ENCODE assay signal across 30 cellular contexts in genomic region chrX:46140272-46140671, GRCh38.
A peak's percentile ranks its signal among the peaks of the same experiment; 100 is the strongest.
DNase-seq lines count a peak whose midpoint lies in the region; ATAC-seq, FAIRE-seq and TF ChIP-seq lines count a peak whose summit lies in the region.
"Had no signal": no experiment of that assay in that cellular context is flagged by ENCODE, and none has a peak within 500 bp of the region (broad histone marks: within the 10 kb centered on the region; RNA-seq: fewer than 3 reads in every experiment).

No MANE protein-coding gene starts in this region.

- H3K9me3 Mint-ChIP-seq in activated naive CD4-positive, alpha-beta T cell treated with anti-CD3 and anti-CD28 coated beads, Interleukin-2, amount 50 U/mL, for 24 hours = peaks cover 4% of the 10 kb centered on the region
- peaks cover 3% of the 10 kb centered on the region in 2 donors for H3K9me3 Mint-ChIP-seq in activated T-cell treated with anti-CD3 and anti-CD28 coated beads, Interleukin-2, amount 50 U/mL, for 72 hours

- peak overlapping the region; percentile 90 for H3K27ac Mint-ChIP-seq in activated naive CD4-positive, alpha-beta T cell treated with anti-CD3 and anti-CD28 coated beads, Interleukin-2, amount 50 U/mL, for 24 hours
- no peak overlapping the region for H3K27ac Mint-ChIP-seq in activated T-cell treated with anti-CD3 and anti-CD28 coated beads, Interleukin-2, amount 50 U/mL, for 72 hours
- H3K27ac Mint-ChIP-seq: activated T-helper 1 cell treated with anti-CD3 and anti-CD28 coated beads, Interleukin-12 subunit alpha, Interleukin-12 subunit beta, Interleukin-2, Interleukin-4 antibody, amounts not matched to agents 30 ng/mL and 10 ng/mL and 1 ng/mL, durations not matched to agents 14 hours and 24 hours and 36 hours; nephron progenitor cell; stimulated activated memory B cell treated with anti-CD40 and anti-IgM and Interleukin-4, amounts not matched to agents 10 μg/mL and 1 μg/mL and 100 μg/mL, for 72 hours; WTC11 had no signal

- no peaks in the 10 kb centered on the region for H3K36me3 ChIP-seq in bronchial epithelial cell (ENCODE audit: control insufficient read depth, insufficient read depth, low read length)
- H3K36me3 ChIP-seq in ascending aorta = no peaks in the 10 kb centered on the region
- H3K36me3 ChIP-seq: brain microvascular endothelial cell, gastrocnemius medialis, MG63, Peyer's patch, suprapubic skin had no signal

- H3K4me3 Mint-ChIP-seq in activated naive CD4-positive, alpha-beta T cell treated with anti-CD3 and anti-CD28 coated beads, Interleukin-2, amount 50 U/mL, for 24 hours = peak overlapping the region; percentile 39
- H3K4me3 Mint-ChIP-seq in activated T-cell treated with anti-CD3 and anti-CD28 coated beads, Interleukin-2, amount 50 U/mL, for 72 hours = no peak overlapping the region
- H3K4me3 Mint-ChIP-seq: activated T-helper 1 cell treated with anti-CD3 and anti-CD28 coated beads, Interleukin-12 subunit alpha, Interleukin-12 subunit beta, Interleukin-2, Interleukin-4 antibody, amounts not matched to agents 30 ng/mL and 10 ng/mL and 1 ng/mL, durations not matched to agents 14 hours and 24 hours and 36 hours; nephron progenitor cell; stimulated activated memory B cell treated with anti-CD40 and anti-IgM and Interleukin-4, amounts not matched to agents 10 μg/mL and 1 μg/mL and 100 μg/mL, for 72 hours; WTC11 had no signal

- H3K4me1 ChIP-seq in ascending aorta = no peaks in the 10 kb centered on the region
- H3K4me1 ChIP-seq: gastrocnemius medialis, Peyer's patch, suprapubic skin had no signal

- no peak for TF ChIP-seq CTCF in bronchial epithelial cell (IDR thresholded peaks at IDR 0.05; ENCODE audit: insufficient read depth, low read length, severe bottlenecking)
- TF ChIP-seq CTCF in GM13976 (IDR thresholded peaks at IDR 0.05; ENCODE audit: borderline replicate concordance, control extremely low read depth, extremely low read depth, insufficient read depth, missing control alignments) = no peak
- TF ChIP-seq CTCF in ascending aorta (IDR thresholded peaks at IDR 0.05) = no peak

- H3K4me3 ChIP-seq in bronchial epithelial cell (ENCODE audit: low read depth, low read length) (no peak overlapping the region), ascending aorta (no peak overlapping the region)
- H3K4me3 ChIP-seq: gastrocnemius medialis, hepatocyte, K562, MG63, Peyer's patch, smooth muscle cell, suprapubic skin had no signal

- intact Hi-C loops in ascending aorta (cut with DNase I) = no loop called here

- ATAC-seq in activated T-cell treated with anti-CD3 and anti-CD28 coated beads, Interleukin-2, amount 50 U/mL, for 72 hours (replicated peaks in 1 of 2) = peak; percentile 37 to 45
- ATAC-seq: gastrocnemius medialis; K562; left colon; stimulated activated memory B cell treated with anti-CD40 and anti-IgM and Interleukin-4, amounts not matched to agents 10 μg/mL and 1 μg/mL and 100 μg/mL, for 72 hours; WTC11 had no signal

- DNase-seq in activated naive CD4-positive, alpha-beta T cell treated with Interleukin-2 at 50 U/mL for 16 hours = no peak
- DNase-seq in activated T-cell treated with anti-CD3 and anti-CD28 coated beads, Interleukin-2, amount 50 U/mL, for 72 hours = peak in 1 of 2 donors; percentile 1
- DNase-seq in bronchial epithelial cell (ENCODE audit: low read depth) = peak; percentile 63
- peak; percentile 70 for DNase-seq in iris pigment epithelial cell (ENCODE audit: low read depth)
- DNase-seq in GM13976 (ENCODE audit: low spot score) = no peak
- DNase-seq in ascending aorta (ENCODE audit: low spot score in 2 of 2) = no peak
- DNase-seq: activated CD8-positive, alpha-beta memory T cell treated with anti-CD3 and anti-CD28 coated beads for 24 hours; brain microvascular endothelial cell; C1 segment of cervical spinal cord; DMS79 treated with DMSO at 0.1 percent for 48 hours; effector CD4-positive, alpha-beta T cell; gastrocnemius medialis; GF-D8; left colon; MG63; NCI-H2029 treated with DMSO at 0.1 percent for 48 hours; NCI-H226; NCI-H69; nephron progenitor cell; Peyer's patch; retina had no signal

- no peak for FAIRE-seq in bronchial epithelial cell (lab: Jason Lieb, UNC)
- FAIRE-seq: K562 had no signal

- H3K27me3 ChIP-seq in bronchial epithelial cell (ENCODE audit: control insufficient read depth, insufficient read depth, low read length) (no peaks in the 10 kb centered on the region), ascending aorta (no peaks in the 10 kb centered on the region)
- H3K27me3 ChIP-seq: brain microvascular endothelial cell, gastrocnemius medialis, hepatocyte, MG63, Peyer's patch, suprapubic skin had no signal

- H3K4me1 Mint-ChIP-seq in activated naive CD4-positive, alpha-beta T cell treated with anti-CD3 and anti-CD28 coated beads, Interleukin-2, amount 50 U/mL, for 24 hours = peaks cover 14% of the 10 kb centered on the region
- H3K4me1 Mint-ChIP-seq in activated T-cell treated with anti-CD3 and anti-CD28 coated beads, Interleukin-2, amount 50 U/mL, for 72 hours (ENCODE audit: low read depth) = peaks cover 4% of the 10 kb centered on the region
- H3K4me1 Mint-ChIP-seq: nephron progenitor cell; stimulated activated memory B cell treated with anti-CD40 and anti-IgM and Interleukin-4, amounts not matched to agents 10 μg/mL and 1 μg/mL and 100 μg/mL, for 72 hours had no signal

- H3K27me3 Mint-ChIP-seq in activated naive CD4-positive, alpha-beta T cell treated with anti-CD3 and anti-CD28 coated beads, Interleukin-2, amount 50 U/mL, for 24 hours = no peaks in the 10 kb centered on the region
- H3K27me3 Mint-ChIP-seq in activated T-cell treated with anti-CD3 and anti-CD28 coated beads, Interleukin-2, amount 50 U/mL, for 72 hours (ENCODE audit: low read depth) = peaks cover 19% of the 10 kb centered on the region

- no peaks in the 10 kb centered on the region for H3K36me3 Mint-ChIP-seq in activated naive CD4-positive, alpha-beta T cell treated with anti-CD3 and anti-CD28 coated beads, Interleukin-2, amount 50 U/mL, for 24 hours
- H3K36me3 Mint-ChIP-seq in activated T-cell treated with anti-CD3 and anti-CD28 coated beads, Interleukin-2, amount 50 U/mL, for 72 hours (ENCODE audit: insufficient read depth in 2 of 2) = peaks cover 0 to 2% of the 10 kb centered on the region in 2 donors
- H3K36me3 Mint-ChIP-seq: stimulated activated memory B cell treated with anti-CD40 and anti-IgM and Interleukin-4, amounts not matched to agents 10 μg/mL and 1 μg/mL and 100 μg/mL, for 72 hours; WTC11 had no signal

- no peaks in the 10 kb centered on the region for H3K9me3 ChIP-seq in ascending aorta
- H3K9me3 ChIP-seq: gastrocnemius medialis, MG63, Peyer's patch, suprapubic skin had no signal

- no peak overlapping the region for H3K27ac ChIP-seq in ascending aorta
- H3K27ac ChIP-seq: brain microvascular endothelial cell, epithelial cell of prostate, gastrocnemius medialis, hepatocyte, Peyer's patch, suprapubic skin had no signal

- in situ Hi-C loops in GM13976 (cut with MboI; ENCODE audit: low sequenced_read_pairs, unreplicated experiment) = no loop called here

Comparison
In these comparisons a context has a peak if more than half of its experiments do, and no peak if none do; other contexts are left out.
1. DNase-seq: peak in bronchial epithelial cell (single experiment) and iris pigment epithelial cell (single experiment); none in activated naive CD4-positive, alpha-beta T cell treated with Interleukin-2 at 50 U/mL for 16 hours (single experiment), GM13976 (single experiment) and ascending aorta (0 of 2).